20 cellular contexts compared by ENCODE assay signal in the genomic region with DNA sequence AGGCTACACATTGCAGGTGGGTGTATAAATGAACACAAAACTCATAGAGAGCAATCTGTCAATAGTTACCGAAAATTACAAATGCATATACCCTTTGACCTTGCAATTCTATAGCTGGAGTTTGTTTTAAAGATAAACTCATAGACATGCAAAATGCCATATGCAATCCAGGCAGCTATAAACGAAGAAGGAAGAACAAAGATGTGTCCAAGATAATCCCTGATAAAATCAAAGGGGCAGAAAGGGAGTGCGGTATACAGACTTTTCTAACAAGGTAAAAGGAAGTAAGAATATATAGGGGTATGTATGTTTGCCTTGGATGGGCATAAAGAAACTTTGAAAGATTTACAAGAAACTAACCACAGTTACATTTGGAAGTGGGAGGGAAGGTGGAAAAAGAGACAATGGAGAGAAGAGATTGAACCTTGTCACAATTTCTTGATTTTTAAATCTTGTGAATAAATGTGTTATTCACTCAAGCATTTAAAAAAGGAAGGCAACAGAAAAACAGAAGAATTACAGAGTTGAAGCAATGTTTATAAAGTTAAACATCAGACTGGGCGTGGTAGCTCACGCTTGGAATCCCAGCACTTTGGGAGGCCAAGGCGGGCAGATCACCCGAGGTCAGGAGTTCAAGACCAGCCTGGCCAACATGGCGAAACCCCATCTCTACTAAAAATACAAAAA. TPM values are rescaled to one million over a fixed set of nuclear protein-coding genes. Genes with fewer than 3 reads are reported as not detected.
A peak's percentile ranks its signal among the peaks of the same experiment; 100 is the strongest.
DNase-seq lines count a peak whose midpoint lies in the region; ATAC-seq and TF ChIP-seq lines count a peak whose summit lies in the region.
"Had no signal": no experiment of that assay in that cellular context is flagged by ENCODE, and none has a peak within 500 bp of the region (broad histone marks: within the 10 kb centered on the region; RNA-seq: fewer than 3 reads in every experiment).

No MANE protein-coding gene starts in this region.

- peak overlapping the region in 1 of 3 donors; percentile 31 for H3K27ac ChIP-seq in right lobe of liver
- H3K27ac ChIP-seq in thyroid gland, result peak overlapping the region; percentile 31 to 52 (median 35)
- H3K27ac ChIP-seq in body of pancreas, result no peak overlapping the region
- H3K27ac ChIP-seq: heart left ventricle had no signal

- TF ChIP-seq CTCF in activated B cell treated with CpG ODN at 0.5 μM for 24 hours (IDR thresholded peaks at IDR 0.05) (no peak), right lobe of liver (IDR thresholded peaks at IDR 0.05) (no peak), thyroid gland (IDR thresholded peaks at IDR 0.05) (no peak), body of pancreas (IDR thresholded peaks at IDR 0.05) (no peak)

- H3K4me3 ChIP-seq in right lobe of liver, result no peak overlapping the region
- no peak overlapping the region for H3K4me3 ChIP-seq in thyroid gland (replicated peaks in 1 of 3)
- no peak overlapping the region for H3K4me3 ChIP-seq in body of pancreas
- H3K4me3 ChIP-seq: heart left ventricle, lung had no signal

- H3K27ac Mint-ChIP-seq in activated naive CD4-positive, alpha-beta T cell treated with anti-CD3 and anti-CD28 coated beads, Interleukin-2, amount 50 U/mL, for 72 hours, result peak overlapping the region; percentile 17 to 56
- H3K27ac Mint-ChIP-seq in activated B cell treated with CpG ODN at 0.5 μM for 24 hours, result peak overlapping the region; percentile 9

- intact Hi-C loops in activated B cell treated with CpG ODN at 0.5 μM for 24 hours (cut with micrococcal nuclease), result no loop called here
- intact Hi-C loops in right lobe of liver (cut with DNase I), result no loop called here
- intact Hi-C loops in thyroid gland (cut with DNase I), result no loop called here
- intact Hi-C loops in body of pancreas (cut with DNase I), result no loop called here

- H3K36me3 Mint-ChIP-seq in activated naive CD4-positive, alpha-beta T cell treated with anti-CD3 and anti-CD28 coated beads, Interleukin-2, amount 50 U/mL, for 72 hours, result peaks cover 22 to 50% of the 10 kb centered on the region in 2 donors
- peaks cover 80% of the 10 kb centered on the region for H3K36me3 Mint-ChIP-seq in activated B cell treated with CpG ODN at 0.5 μM for 24 hours (ENCODE audit: low read depth)

- H3K9me3 Mint-ChIP-seq in activated naive CD4-positive, alpha-beta T cell treated with anti-CD3 and anti-CD28 coated beads, Interleukin-2, amount 50 U/mL, for 72 hours, result no peaks in the 10 kb centered on the region
- no peaks in the 10 kb centered on the region for H3K9me3 Mint-ChIP-seq in activated B cell treated with CpG ODN at 0.5 μM for 24 hours

- H3K4me1 ChIP-seq in right lobe of liver (peaks cover 0 to 13% (median 0%) of the 10 kb centered on the region in 4 donors), thyroid gland (peaks cover 20 to 30% of the 10 kb centered on the region in 2 donors), body of pancreas (no peaks in the 10 kb centered on the region)

- POLR2A ChIA-PET in activated B cell treated with CpG ODN at 0.5 μM for 24 hours (lab: Charles Lee), result no interaction called here

- 64% methylated on average over 8 of the region's 8 CpGs for WGBS in right lobe of liver (ENCODE audit: insufficient coverage, low coverage, low lambda C conversion rate, missing lambda C conversion rate)
- 59 to 66% methylated on average over 8 of the region's 8 CpGs for whole genome bisulfite sequencing in thyroid gland, 2 donors
- 87 to 88% methylated on average over 8 of the region's 8 CpGs for whole genome bisulfite sequencing in body of pancreas, 2 donors

- CTCF ChIA-PET in activated B cell treated with CpG ODN at 0.5 μM for 24 hours (lab: Charles Lee), result no interaction called here

- no peak overlapping the region for H3K4me3 Mint-ChIP-seq in activated B cell treated with CpG ODN at 0.5 μM for 24 hours

- H3K27me3 ChIP-seq in right lobe of liver (no peaks in the 10 kb centered on the region), thyroid gland (no peaks in the 10 kb centered on the region), body of pancreas (no peaks in the 10 kb centered on the region)
- H3K27me3 ChIP-seq: heart left ventricle had no signal

- H3K9me3 ChIP-seq in right lobe of liver (no peaks in the 10 kb centered on the region), thyroid gland (no peaks in the 10 kb centered on the region), body of pancreas (no peaks in the 10 kb centered on the region)
- H3K9me3 ChIP-seq: heart left ventricle had no signal

- no peaks in the 10 kb centered on the region for H3K27me3 Mint-ChIP-seq in activated B cell treated with CpG ODN at 0.5 μM for 24 hours

- TF ChIP-seq POLR2A in right lobe of liver (IDR thresholded peaks at IDR 0.05), result no peak
- no peak for TF ChIP-seq POLR2A in thyroid gland (IDR thresholded peaks at IDR 0.05)
- no peak for TF ChIP-seq POLR2A in body of pancreas (IDR thresholded peaks at IDR 0.05)

- ATAC-seq in activated naive CD4-positive, alpha-beta T cell treated with anti-CD3 and anti-CD28 coated beads, Interleukin-2, amount 50 U/mL, for 72 hours, result no peak
- ATAC-seq in activated B cell treated with CpG ODN at 0.5 μM for 24 hours (ENCODE audit: low read depth), result no peak
- ATAC-seq in right lobe of liver, result peak in 3 of 4 donors; percentile 28 to 63 (median 52)
- no peak for ATAC-seq in GM21529 (IDR thresholded peaks at IDR 0.05; ENCODE audit: unreplicated experiment)
- no peak for ATAC-seq in body of pancreas
- ATAC-seq: HCT116, heart left ventricle had no signal

- H3K4me1 Mint-ChIP-seq in activated B cell treated with CpG ODN at 0.5 μM for 24 hours, result peaks cover 35% of the 10 kb centered on the region

- no peak for DNase-seq in activated naive CD4-positive, alpha-beta T cell treated with anti-CD3 and anti-CD28 coated beads, Interleukin-2, amount 50 U/mL, for 72 hours (ENCODE audit: low spot score in 2 of 2)
- DNase-seq in activated naive CD4-positive, alpha-beta T cell (lab: John Stamatoyannopoulos, UW), result no peak
- DNase-seq in activated B cell treated with CpG ODN at 0.5 μM for 24 hours (no peak), right lobe of liver (no peak), thyroid gland (no peak), body of pancreas (no peak)
- no peak for DNase-seq in effector CD4-positive, alpha-beta T cell
- DNase-seq: anterior cingulate cortex; DMS79 treated with DMSO at 0.1 percent for 48 hours; heart left ventricle; KBM-7; MV-4-11; NCI-H1694 treated with DMSO at 0.1 percent for 48 hours; small intestine; stimulated activated CD4-positive, alpha-beta T cell treated with anti-CD3 and anti-CD28 coated beads, Interleukin-2, amount 100 ng/mL, for 48 hours; substantia nigra; T-helper 9 cell had no signal

- H3K36me3 ChIP-seq in right lobe of liver (peaks cover 0 to 39% (median 16%) of the 10 kb centered on the region in 4 donors), thyroid gland (peaks cover 5 to 23% of the 10 kb centered on the region in 2 donors), body of pancreas (replicated peaks in 1 of 2; ENCODE audit: insufficient read depth in 1 of 2, low read depth in 2 of 2) (peaks cover 0 to 15% of the 10 kb centered on the region in 2 donors)

RNA-seq across cellular contexts. Expression of gene FAM8A1, which starts 29.9 kb away (rescaled TPM):
- 1 to 10 TPM; 3.9 TPM for total RNA-seq in activated naive CD4-positive, alpha-beta T cell treated with anti-CD3 and anti-CD28 coated beads, Interleukin-2, amount 50 U/mL, for 72 hours
- total RNA-seq in activated B cell treated with CpG ODN at 0.5 μM for 24 hours (2.6 and 3.0 TPM in 2 replicates), right lobe of liver (10 to 100 TPM; 27.5 to 51.4 (median 41.3) TPM), thyroid gland (10 to 100 TPM; 45.1 to 57.1 (median 52.3) TPM), body of pancreas (10 to 100 TPM; 15.5 to 22.6 TPM)

Comparison
In these comparisons a context has a peak if more than half of its experiments do, and no peak if none do; other contexts are left out.
1. ATAC-seq: peak in right lobe of liver (3 of 4); none in activated naive CD4-positive, alpha-beta T cell treated with anti-CD3 and anti-CD28 coated beads, Interleukin-2, amount 50 U/mL, for 72 hours (0 of 2), activated B cell treated with CpG ODN at 0.5 μM for 24 hours (single experiment), GM21529 (single experiment) and body of pancreas (single experiment).
2. H3K27ac ChIP-seq: peak in thyroid gland (3 of 3); none in body of pancreas (0 of 4).